ENCODE assay signal across 2 cellular contexts in the genomic region with DNA sequence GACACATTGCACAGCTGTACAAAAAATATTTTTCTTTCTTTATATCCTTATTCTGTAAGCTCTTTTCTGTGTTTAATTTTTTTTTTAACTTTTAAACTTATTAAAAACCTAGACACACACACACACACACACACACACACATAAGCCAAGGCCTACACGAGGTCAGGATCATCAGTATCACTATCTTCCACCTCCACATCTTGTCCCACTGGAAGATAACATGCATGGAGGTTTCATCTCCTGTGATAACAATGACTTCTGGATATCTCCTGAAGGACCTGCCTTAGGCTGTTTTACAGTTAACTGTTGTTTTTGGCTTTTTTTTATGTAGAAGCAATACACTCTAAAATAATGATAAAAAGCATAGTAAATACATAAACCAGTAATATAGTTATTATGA.
A peak's percentile ranks its signal among the peaks of the same experiment; 100 is the strongest.
TF ChIP-seq lines count a peak whose summit lies in the region.

No MANE protein-coding gene starts in this region.

TF ChIP-seq in IMR-90, 13 proteins besides CTCF, POLR2A, EP300 and RAD21 (continued from another document):
- TF ChIP-seq BHLHE40 (IDR thresholded peaks at IDR 0.05; ENCODE audit: low read depth, low read length) (no peak), SMC3 (IDR thresholded peaks at IDR 0.05; ENCODE audit: low read depth, low read length) (no peak), MAFK (IDR thresholded peaks at IDR 0.05; ENCODE audit: low read depth, low read length) (no peak), CHD1 (IDR thresholded peaks at IDR 0.05; ENCODE audit: low read depth, low read length) (no peak), MXI1 (IDR thresholded peaks at IDR 0.05; ENCODE audit: borderline replicate concordance, low read depth, low read length) (no peak), NFE2L2 (IDR thresholded peaks at IDR 0.05; ENCODE audit: low read depth, low read length) (no peak)

TF ChIP-seq in K562, 482 proteins besides CTCF, POLR2A, EP300 and RAD21 (continues in another document):
- peak; percentile 94 for TF ChIP-seq GATAD2A (IDR thresholded peaks at IDR 0.05)
- TF ChIP-seq KDM4B (IDR thresholded peaks at IDR 0.05; ENCODE audit: borderline replicate concordance in 2 of 2, low read depth in 1 of 2), result no peak
- TF ChIP-seq NBN (IDR thresholded peaks at IDR 0.05; ENCODE audit: low read depth), result peak; percentile 71; the same call in 1 of the 2 replicates
- TF ChIP-seq, protein P1, sequence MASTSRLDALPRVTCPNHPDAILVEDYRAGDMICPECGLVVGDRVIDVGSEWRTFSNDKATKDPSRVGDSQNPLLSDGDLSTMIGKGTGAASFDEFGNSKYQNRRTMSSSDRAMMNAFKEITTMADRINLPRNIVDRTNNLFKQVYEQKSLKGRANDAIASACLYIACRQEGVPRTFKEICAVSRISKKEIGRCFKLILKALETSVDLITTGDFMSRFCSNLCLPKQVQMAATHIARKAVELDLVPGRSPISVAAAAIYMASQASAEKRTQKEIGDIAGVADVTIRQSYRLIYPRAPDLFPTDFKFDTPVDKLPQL (IDR thresholded peaks at IDR 0.05; ENCODE audit: extremely low read depth, insufficient read length), result no peak
- TF ChIP-seq SMAD4 (CRISPR knock-in tag; conservative IDR thresholded peaks at IDR 0.05), result peak; percentile 61; the same call in 1 of the 2 replicates
- TF ChIP-seq, protein P2, sequence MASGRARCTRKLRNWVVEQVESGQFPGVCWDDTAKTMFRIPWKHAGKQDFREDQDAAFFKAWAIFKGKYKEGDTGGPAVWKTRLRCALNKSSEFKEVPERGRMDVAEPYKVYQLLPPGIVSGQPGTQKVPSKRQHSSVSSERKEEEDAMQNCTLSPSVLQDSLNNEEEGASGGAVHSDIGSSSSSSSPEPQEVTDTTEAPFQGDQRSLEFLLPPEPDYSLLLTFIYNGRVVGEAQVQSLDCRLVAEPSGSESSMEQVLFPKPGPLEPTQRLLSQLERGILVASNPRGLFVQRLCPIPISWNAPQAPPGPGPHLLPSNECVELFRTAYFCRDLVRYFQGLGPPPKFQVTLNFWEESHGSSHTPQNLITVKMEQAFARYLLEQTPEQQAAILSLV (tag; IDR thresholded peaks at IDR 0.05), result no peak
- no peak for TF ChIP-seq TFAM (CRISPR knock-in tag; conservative IDR thresholded peaks at IDR 0.05)
- no peak for TF ChIP-seq MIER1 (IDR thresholded peaks at IDR 0.05; ENCODE audit: low read depth)
- TF ChIP-seq JUND (IDR thresholded peaks at IDR 0.05; ENCODE audit: borderline replicate concordance, low read depth, low read length), result peak; percentile 69; the same call in 1 of the 2 replicates
- peak; percentile 78; the same call in 2 of the 3 replicates for TF ChIP-seq JUND (tag; IDR thresholded peaks at IDR 0.05; ENCODE audit: borderline replicate concordance, low read depth, low read length)
- TF ChIP-seq RCOR1 (IDR thresholded peaks at IDR 0.05; ENCODE audit: borderline replicate concordance in 1 of 2, low read depth in 2 of 2, low read length in 2 of 2), result peak; percentile 56 to 96; a peak in 3 of 4 replicates
- peak; percentile 96 for TF ChIP-seq DPF2 (IDR thresholded peaks at IDR 0.05)
- TF ChIP-seq ZBTB5 (IDR thresholded peaks at IDR 0.05), result no peak
- no peak; the same call in 1 of the 2 replicates for TF ChIP-seq NFRKB (IDR thresholded peaks at IDR 0.05; ENCODE audit: low read depth)
- peak; percentile 59; the same call in 1 of the 2 replicates for TF ChIP-seq BCOR (IDR thresholded peaks at IDR 0.05)
- TF ChIP-seq MTA2 (IDR thresholded peaks at IDR 0.05; ENCODE audit: low read depth), result peak; percentile 94
- TF ChIP-seq, protein P3, sequence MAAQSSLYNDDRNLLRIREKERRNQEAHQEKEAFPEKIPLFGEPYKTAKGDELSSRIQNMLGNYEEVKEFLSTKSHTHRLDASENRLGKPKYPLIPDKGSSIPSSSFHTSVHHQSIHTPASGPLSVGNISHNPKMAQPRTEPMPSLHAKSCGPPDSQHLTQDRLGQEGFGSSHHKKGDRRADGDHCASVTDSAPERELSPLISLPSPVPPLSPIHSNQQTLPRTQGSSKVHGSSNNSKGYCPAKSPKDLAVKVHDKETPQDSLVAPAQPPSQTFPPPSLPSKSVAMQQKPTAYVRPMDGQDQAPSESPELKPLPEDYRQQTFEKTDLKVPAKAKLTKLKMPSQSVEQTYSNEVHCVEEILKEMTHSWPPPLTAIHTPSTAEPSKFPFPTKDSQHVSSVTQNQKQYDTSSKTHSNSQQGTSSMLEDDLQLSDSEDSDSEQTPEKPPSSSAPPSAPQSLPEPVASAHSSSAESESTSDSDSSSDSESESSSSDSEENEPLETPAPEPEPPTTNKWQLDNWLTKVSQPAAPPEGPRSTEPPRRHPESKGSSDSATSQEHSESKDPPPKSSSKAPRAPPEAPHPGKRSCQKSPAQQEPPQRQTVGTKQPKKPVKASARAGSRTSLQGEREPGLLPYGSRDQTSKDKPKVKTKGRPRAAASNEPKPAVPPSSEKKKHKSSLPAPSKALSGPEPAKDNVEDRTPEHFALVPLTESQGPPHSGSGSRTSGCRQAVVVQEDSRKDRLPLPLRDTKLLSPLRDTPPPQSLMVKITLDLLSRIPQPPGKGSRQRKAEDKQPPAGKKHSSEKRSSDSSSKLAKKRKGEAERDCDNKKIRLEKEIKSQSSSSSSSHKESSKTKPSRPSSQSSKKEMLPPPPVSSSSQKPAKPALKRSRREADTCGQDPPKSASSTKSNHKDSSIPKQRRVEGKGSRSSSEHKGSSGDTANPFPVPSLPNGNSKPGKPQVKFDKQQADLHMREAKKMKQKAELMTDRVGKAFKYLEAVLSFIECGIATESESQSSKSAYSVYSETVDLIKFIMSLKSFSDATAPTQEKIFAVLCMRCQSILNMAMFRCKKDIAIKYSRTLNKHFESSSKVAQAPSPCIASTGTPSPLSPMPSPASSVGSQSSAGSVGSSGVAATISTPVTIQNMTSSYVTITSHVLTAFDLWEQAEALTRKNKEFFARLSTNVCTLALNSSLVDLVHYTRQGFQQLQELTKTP (IDR thresholded peaks at IDR 0.05; ENCODE audit: low read depth in 1 of 2, partially characterized antibody in 2 of 2), result peak in 1 of 2 experiments; percentile 44
- no peak for TF ChIP-seq NR2C1 (IDR thresholded peaks at IDR 0.05)
- peak; percentile 44; the same call in 1 of the 2 replicates for TF ChIP-seq NR2C1 (tag; IDR thresholded peaks at IDR 0.05)
- TF ChIP-seq, protein P4, sequence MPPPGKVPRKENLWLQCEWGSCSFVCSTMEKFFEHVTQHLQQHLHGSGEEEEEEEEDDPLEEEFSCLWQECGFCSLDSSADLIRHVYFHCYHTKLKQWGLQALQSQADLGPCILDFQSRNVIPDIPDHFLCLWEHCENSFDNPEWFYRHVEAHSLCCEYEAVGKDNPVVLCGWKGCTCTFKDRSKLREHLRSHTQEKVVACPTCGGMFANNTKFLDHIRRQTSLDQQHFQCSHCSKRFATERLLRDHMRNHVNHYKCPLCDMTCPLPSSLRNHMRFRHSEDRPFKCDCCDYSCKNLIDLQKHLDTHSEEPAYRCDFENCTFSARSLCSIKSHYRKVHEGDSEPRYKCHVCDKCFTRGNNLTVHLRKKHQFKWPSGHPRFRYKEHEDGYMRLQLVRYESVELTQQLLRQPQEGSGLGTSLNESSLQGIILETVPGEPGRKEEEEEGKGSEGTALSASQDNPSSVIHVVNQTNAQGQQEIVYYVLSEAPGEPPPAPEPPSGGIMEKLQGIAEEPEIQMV (tag; conservative IDR thresholded peaks at IDR 0.05; ENCODE audit: low read depth), result no peak
- peak; percentile 82; the same call in 1 of the 2 replicates for TF ChIP-seq CC2D1A (IDR thresholded peaks at IDR 0.05)
- TF ChIP-seq ZBTB12 (CRISPR knock-in tag; IDR thresholded peaks at IDR 0.05), result no peak
- TF ChIP-seq HDAC2 (IDR thresholded peaks at IDR 0.05), result peak; percentile 84; the same call in 1 of the 2 replicates
- TF ChIP-seq HDAC1 (IDR thresholded peaks at IDR 0.05), result peak; percentile 67 to 92; a peak in 2 of 4 replicates
- peak; percentile 78 for TF ChIP-seq PML (IDR thresholded peaks at IDR 0.05; ENCODE audit: low read length)
- no peak for TF ChIP-seq TCF7 (IDR thresholded peaks at IDR 0.05; ENCODE audit: borderline replicate concordance)
- TF ChIP-seq SMARCE1 (IDR thresholded peaks at IDR 0.05), result peak; percentile 88
- no peak for TF ChIP-seq ZBED1 (IDR thresholded peaks at IDR 0.05)
- TF ChIP-seq, protein P5, sequence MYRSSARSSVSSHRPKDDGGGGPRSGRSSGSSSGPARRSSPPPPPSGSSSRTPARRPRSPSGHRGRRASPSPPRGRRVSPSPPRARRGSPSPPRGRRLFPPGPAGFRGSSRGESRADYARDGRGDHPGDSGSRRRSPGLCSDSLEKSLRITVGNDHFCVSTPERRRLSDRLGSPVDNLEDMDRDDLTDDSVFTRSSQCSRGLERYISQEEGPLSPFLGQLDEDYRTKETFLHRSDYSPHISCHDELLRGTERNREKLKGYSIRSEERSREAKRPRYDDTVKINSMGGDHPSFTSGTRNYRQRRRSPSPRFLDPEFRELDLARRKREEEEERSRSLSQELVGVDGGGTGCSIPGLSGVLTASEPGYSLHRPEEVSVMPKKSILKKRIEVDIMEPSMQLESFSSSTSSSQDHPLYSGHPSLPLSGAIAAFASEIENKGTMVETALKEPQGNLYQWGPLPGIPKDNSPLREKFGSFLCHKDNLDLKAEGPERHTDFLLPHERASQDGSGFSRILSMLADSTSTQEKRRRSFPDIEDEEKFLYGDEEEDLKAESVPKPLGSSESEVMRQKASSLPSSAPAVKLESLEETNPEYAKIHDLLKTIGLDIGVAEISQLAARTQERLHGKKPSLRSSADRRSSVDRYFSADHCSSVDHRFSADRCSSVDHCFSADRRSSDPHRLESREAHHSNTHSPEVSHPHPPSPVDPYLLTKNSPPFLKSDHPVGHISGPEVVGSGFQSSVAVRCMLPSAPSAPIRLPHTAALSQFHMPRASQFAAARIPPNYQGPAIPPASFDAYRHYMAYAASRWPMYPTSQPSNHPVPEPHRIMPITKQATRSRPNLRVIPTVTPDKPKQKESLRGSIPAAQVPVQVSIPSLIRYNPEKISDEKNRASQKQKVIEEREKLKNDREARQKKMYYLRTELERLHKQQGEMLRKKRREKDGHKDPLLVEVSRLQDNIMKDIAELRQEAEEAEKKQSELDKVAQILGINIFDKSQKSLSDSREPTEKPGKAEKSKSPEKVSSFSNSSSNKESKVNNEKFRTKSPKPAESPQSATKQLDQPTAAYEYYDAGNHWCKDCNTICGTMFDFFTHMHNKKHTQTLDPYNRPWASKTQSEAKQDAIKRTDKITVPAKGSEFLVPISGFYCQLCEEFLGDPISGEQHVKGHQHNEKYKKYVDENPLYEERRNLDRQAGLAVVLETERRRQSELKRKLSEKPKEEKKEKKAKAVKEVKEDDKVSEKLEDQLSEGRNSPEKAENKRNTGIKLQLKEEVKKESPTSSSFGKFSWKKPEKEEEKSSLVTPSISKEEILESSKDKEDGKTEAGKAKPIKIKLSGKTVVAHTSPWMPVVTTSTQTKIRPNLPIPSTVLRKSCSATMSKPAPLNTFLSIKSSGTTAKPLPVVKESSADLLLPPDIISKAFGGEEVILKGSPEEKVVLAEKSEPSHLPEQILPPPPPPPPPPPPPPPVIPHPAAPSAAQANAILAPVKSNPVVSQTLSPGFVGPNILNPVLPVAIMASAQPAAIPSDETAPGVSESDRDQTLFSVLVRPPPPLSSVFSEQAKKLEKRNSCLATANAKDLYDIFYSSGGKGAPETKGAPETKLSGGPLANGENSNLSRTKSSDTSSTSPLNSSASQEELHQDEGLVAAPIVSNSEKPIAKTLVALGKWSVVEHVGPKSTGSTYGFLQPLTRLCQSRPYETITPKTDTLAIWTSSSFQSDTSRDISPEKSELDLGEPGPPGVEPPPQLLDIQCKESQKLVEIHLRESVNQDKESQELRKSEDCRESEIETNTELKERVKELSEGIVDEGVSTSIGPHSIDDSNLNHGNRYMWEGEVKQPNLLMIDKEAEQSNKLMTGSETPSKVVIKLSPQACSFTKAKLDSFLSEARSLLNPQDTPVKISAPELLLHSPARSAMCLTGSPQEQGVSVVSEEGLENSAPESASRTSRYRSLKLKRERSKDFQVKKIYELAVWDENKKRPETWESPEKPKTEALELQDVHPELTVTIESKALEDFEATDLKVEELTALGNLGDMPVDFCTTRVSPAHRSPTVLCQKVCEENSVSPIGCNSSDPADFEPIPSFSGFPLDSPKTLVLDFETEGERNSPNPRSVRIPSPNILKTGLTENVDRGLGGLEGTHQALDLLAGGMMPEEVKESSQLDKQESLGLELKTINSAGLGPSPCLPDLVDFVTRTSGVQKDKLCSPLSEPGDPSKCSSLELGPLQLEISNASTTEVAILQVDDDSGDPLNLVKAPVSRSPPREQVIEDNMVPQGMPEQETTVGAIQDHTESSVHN (IDR thresholded peaks at IDR 0.05; ENCODE audit: borderline replicate concordance in 1 of 2, low read depth in 1 of 2), result no peak
- no peak for TF ChIP-seq SRSF7 (optimal IDR thresholded peaks at IDR 0.05; ENCODE audit: low read depth, low read length)
- no peak for TF ChIP-seq KHSRP (IDR thresholded peaks at IDR 0.05)
- TF ChIP-seq SIX5 (IDR thresholded peaks at IDR 0.05; ENCODE audit: borderline replicate concordance in 1 of 2, insufficient read depth in 1 of 2, low read depth in 1 of 2, low read length in 2 of 2), result no peak
- TF ChIP-seq NFATC3 (IDR thresholded peaks at IDR 0.05), result no peak
